In genomic region chr12:93569656-93570551, GRCh38 we compare ENCODE assay signal across 8 cellular contexts. TPM values are rescaled to one million over a fixed set of nuclear protein-coding genes. Genes with fewer than 3 reads are reported as not detected.
DNase-seq lines count a peak whose midpoint lies in the region; ATAC-seq, FAIRE-seq and TF ChIP-seq lines count a peak whose summit lies in the region.

No MANE protein-coding gene starts in this region.

- DNase-seq in NCI-H1694 (lab: John Stamatoyannopoulos, UW) (peak; percentile 28), WERI-Rb-1 (peak; percentile 88), bronchial epithelial cell (ENCODE audit: low read depth) (peak; percentile 60), inferior parietal cortex (ENCODE audit: extremely low spot score) (peak; percentile 73), smooth muscle cell of the brain vasculature (ENCODE audit: low read depth, low spot score) (peak; percentile 84), OCI-M2 (lab: John Stamatoyannopoulos, UW; ENCODE audit: unreplicated experiment) (no peak)

- H3K27me3 ChIP-seq in WERI-Rb-1 (ENCODE audit: insufficient read depth, low read depth, severe bottlenecking) (no peaks in the 10 kb centered on the region), bronchial epithelial cell (ENCODE audit: control insufficient read depth, insufficient read depth, low read length) (no peaks in the 10 kb centered on the region)

- H3K4me3 ChIP-seq in WERI-Rb-1 (ENCODE audit: low read depth, low read length) (peak overlapping the region; percentile 74), bronchial epithelial cell (ENCODE audit: low read depth, low read length) (peak overlapping the region; percentile 76)

- H3K36me3 ChIP-seq in WERI-Rb-1, result peaks cover 7% of the 10 kb centered on the region
- H3K36me3 ChIP-seq in bronchial epithelial cell (ENCODE audit: control insufficient read depth, insufficient read depth, low read length), result no peaks in the 10 kb centered on the region

- peak; percentile 46 for ATAC-seq in HG02610 (IDR thresholded peaks at IDR 0.05; ENCODE audit: unreplicated experiment)

- TF ChIP-seq CTCF in GM12873 (IDR thresholded peaks at IDR 0.05; ENCODE audit: insufficient read depth, low read depth, low read length, missing control alignments), result peak; percentile 83
- TF ChIP-seq CTCF in WERI-Rb-1 (IDR thresholded peaks at IDR 0.05; ENCODE audit: low read depth, low read length), result peak; percentile 71
- TF ChIP-seq CTCF in bronchial epithelial cell (IDR thresholded peaks at IDR 0.05; ENCODE audit: insufficient read depth, low read length, severe bottlenecking), result peak; percentile 83

- no peaks in the 10 kb centered on the region for H3K9me3 ChIP-seq in WERI-Rb-1 (ENCODE audit: severe bottlenecking)

- no peak for FAIRE-seq in bronchial epithelial cell (lab: Jason Lieb, UNC)

- peak overlapping the region; percentile 95 for H3K27ac ChIP-seq in WERI-Rb-1

RNA-seq across cellular contexts. Expression of gene SOCS2, which starts 2.6 kb away (rescaled TPM):
- 10.5 and 14.3 TPM in 2 replicates for total RNA-seq in bronchial epithelial cell
